Comparison of ENCODE assay signal across 26 cellular contexts in the genomic region with DNA sequence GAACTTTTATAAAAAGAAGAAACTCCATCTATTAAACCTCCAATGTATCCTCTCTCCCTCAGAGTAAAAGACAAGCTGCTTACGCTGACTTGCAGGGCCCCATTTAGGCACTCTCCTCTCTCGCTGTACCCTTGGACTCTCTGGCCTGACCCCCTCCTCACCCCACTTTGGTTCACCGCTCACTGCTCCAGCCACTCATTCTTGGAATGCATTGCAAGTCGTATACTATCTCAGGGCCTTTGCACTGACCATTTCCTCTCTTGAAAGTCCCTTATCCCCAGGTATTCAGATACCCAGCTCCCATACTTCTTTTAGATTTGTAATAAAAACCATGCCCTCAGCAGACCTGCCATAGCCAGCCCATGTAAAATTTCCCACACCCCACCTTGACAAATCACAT.
"Had no signal": no experiment of that assay in that cellular context is flagged by ENCODE, and none has a peak within 500 bp of the region (broad histone marks: within the 10 kb centered on the region; RNA-seq: fewer than 3 reads in every experiment).

No MANE protein-coding gene starts in this region.

- H3K9me3 ChIP-seq: MG63 had no signal

- H2AFZ ChIP-seq: PC-9 had no signal

- H3K4me2 ChIP-seq: PC-9 had no signal

- H3K36me3 ChIP-seq: WERI-Rb-1 had no signal

- ATAC-seq: activated CD8-positive, alpha-beta memory T cell treated with anti-CD3 and anti-CD28 coated beads, Interleukin-2, amount 10 ng/mL, durations not matched to agents 7 days and 5 days; activated naive CD8-positive, alpha-beta T cell treated with anti-CD3 and anti-CD28 coated beads, Interleukin-2, amount 50 U/mL, for 24 hours had no signal

- H3K4me3 ChIP-seq: MG63, PC-9 had no signal

- DNase-seq: activated CD4-positive, alpha-beta memory T cell treated with anti-CD3 and anti-CD28 coated beads, Interleukin-2, amount 10 ng/mL, durations not matched to agents 7 days and 5 days; activated CD4-positive, alpha-beta T cell treated with anti-CD3 and anti-CD28 coated beads for 1 hour; activated CD4-positive, alpha-beta T cell treated with anti-CD3 and anti-CD28 coated beads for 48 hours; activated CD4-positive, CD25-positive, alpha-beta regulatory T cell; activated CD8-positive, alpha-beta memory T cell treated with anti-CD3 and anti-CD28 coated beads for 24 hours; activated CD8-positive, alpha-beta memory T cell treated with anti-CD3 and anti-CD28 coated beads, Interleukin-2, amount 10 ng/mL, durations not matched to agents 7 days and 5 days; activated CD8-positive, alpha-beta memory T cell treated with anti-CD3 and anti-CD28 coated beads, Interleukin-2, amount 50 U/mL, for 48 hours; activated effector memory CD4-positive, alpha-beta T cell treated with Interleukin-2 at 50 U/mL for 16 hours; activated naive CD4-positive, alpha-beta T cell treated with anti-CD3 and anti-CD28 coated beads, Interleukin-2, amount 10 ng/mL, durations not matched to agents 7 days and 5 days; activated naive CD8-positive, alpha-beta T cell treated with anti-CD3 and anti-CD28 coated beads, Interleukin-2, amount 50 U/mL, for 24 hours; activated T-cell treated with anti-CD3 and anti-CD28 coated beads, Interleukin-2, amount 50 U/mL, for 48 hours; anterior cingulate cortex; Kasumi-1; KG1; MG63; NCI-H1048; NCI-H1436 treated with DMSO at 0.1 percent for 48 hours; NCI-H1694 treated with DMSO at 0.1 percent for 48 hours; NCI-H2029; NCI-H524 treated with DMSO at 0.1 percent for 48 hours; NK-92 treated with Interleukin-12 subunit alpha and Interleukin-12 subunit beta, amount 100 ng/mL, for 24 hours; PC-9; Right ventricle myocardium superior; SW 1271; T1000; WERI-Rb-1 had no signal

- H3K27me3 ChIP-seq: MG63 had no signal

- H3K27ac ChIP-seq: PC-9 had no signal
